Comparison of ENCODE assay signal across 1 cellular context in the genomic region with DNA sequence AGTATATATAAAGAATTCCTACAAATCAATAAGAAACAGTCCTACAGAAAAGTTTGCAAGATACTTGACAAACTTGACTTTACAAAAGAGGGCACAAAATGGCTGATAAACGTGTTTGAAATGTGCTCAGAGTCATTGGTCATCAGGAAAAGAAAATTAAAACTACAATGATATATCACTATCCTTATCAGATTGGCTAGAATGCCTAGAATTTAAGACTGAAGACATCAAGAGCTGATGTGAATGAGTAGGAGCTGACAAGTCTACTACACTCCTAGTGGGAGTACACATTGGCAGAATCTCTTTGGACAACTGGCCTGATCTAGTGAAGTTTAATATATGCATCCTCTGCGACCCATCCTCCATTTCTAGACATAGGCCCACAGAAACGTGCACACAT.
TF ChIP-seq lines count a peak whose summit lies in the region.

No MANE protein-coding gene starts in this region.

TF ChIP-seq in IMR-90, 13 proteins besides CTCF, POLR2A, EP300 and RAD21 (continued from another document):
- TF ChIP-seq, protein P1, sequence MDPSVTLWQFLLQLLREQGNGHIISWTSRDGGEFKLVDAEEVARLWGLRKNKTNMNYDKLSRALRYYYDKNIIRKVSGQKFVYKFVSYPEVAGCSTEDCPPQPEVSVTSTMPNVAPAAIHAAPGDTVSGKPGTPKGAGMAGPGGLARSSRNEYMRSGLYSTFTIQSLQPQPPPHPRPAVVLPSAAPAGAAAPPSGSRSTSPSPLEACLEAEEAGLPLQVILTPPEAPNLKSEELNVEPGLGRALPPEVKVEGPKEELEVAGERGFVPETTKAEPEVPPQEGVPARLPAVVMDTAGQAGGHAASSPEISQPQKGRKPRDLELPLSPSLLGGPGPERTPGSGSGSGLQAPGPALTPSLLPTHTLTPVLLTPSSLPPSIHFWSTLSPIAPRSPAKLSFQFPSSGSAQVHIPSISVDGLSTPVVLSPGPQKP (IDR thresholded peaks at IDR 0.05; ENCODE audit: borderline replicate concordance, low read depth, low read length): no peak
- no peak for TF ChIP-seq RCOR1 (IDR thresholded peaks at IDR 0.05; ENCODE audit: insufficient replicate concordance, low read length)
- TF ChIP-seq, protein P2, sequence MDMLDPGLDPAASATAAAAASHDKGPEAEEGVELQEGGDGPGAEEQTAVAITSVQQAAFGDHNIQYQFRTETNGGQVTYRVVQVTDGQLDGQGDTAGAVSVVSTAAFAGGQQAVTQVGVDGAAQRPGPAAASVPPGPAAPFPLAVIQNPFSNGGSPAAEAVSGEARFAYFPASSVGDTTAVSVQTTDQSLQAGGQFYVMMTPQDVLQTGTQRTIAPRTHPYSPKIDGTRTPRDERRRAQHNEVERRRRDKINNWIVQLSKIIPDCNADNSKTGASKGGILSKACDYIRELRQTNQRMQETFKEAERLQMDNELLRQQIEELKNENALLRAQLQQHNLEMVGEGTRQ (IDR thresholded peaks at IDR 0.05; ENCODE audit: low read depth, low read length): no peak
